In genomic region chr3:111331306-111331705, GRCh38 we compare ENCODE assay signal across 9 cellular contexts.
"Had no signal": no experiment of that assay in that cellular context is flagged by ENCODE, and none has a peak within 500 bp of the region (broad histone marks: within the 10 kb centered on the region; RNA-seq: fewer than 3 reads in every experiment).

No MANE protein-coding gene starts in this region.

- FAIRE-seq: K562 had no signal

- H3K36me3 ChIP-seq: HAP-1 had no signal

- H3K4me3 ChIP-seq: GM23248, HAP-1, K562 had no signal

- H2AFZ ChIP-seq: GM23248 had no signal

- H3K9me3 ChIP-seq: HAP-1 had no signal

- H3K9ac ChIP-seq: GM23248 had no signal

- H3K27ac ChIP-seq: GM23248, HL-60 had no signal

- H3K4me1 ChIP-seq: HAP-1 had no signal

- DNase-seq: GM23248, GOT3, H7, HFFc6, IMR-90 had no signal

- ATAC-seq: HCT116, K562 had no signal
